In the genomic region with DNA sequence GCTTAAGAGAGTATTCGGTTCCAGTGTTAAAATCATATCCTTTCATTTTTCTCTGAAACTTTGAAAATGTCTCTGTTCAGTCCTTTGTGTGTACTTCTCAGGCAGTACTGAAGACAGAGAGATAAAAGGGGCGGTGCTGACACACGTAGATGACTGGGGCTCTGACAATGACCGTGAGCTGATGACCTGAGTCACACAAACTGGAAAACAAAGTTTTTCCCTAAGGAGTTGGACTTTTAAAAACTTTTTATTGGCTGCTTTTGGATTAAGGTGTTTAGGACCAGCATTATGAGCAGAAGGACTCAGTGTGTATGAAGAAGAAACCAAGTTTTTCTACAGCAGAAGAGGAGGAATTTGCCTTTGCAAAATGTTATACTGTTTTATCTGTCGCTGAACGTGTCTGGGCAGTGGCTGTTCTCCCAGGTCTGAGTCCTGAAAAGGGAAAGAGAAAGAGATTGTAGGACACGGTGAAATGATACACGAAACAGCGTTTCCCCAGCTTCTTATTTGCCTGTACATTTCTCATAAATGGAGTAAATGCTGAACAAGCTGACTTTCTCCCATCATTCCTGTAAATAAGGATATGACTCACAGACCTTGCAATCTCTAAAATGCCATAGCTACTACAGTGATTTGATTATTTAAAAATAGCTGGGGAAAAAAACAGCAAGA, we compare ENCODE assay signal across 8 cellular contexts. TPM values are rescaled to one million over a fixed set of nuclear protein-coding genes. Genes with fewer than 3 reads are reported as not detected.
DNase-seq lines count a peak whose midpoint lies in the region; ATAC-seq, FAIRE-seq and TF ChIP-seq lines count a peak whose summit lies in the region.

No MANE protein-coding gene starts in this region.

- intact Hi-C loops in left colon (cut with DNase I, micrococcal nuclease): no loop called here

- peaks cover 2% of the 10 kb centered on the region for H3K36me3 Mint-ChIP-seq in astrocyte (ENCODE audit: low read depth, unreplicated experiment)

- TF ChIP-seq CTCF in astrocyte (IDR thresholded peaks at IDR 0.05; ENCODE audit: insufficient read depth, low read depth, low read length): no peak
- TF ChIP-seq CTCF in tibial nerve (IDR thresholded peaks at IDR 0.05): no peak

- H4K20me1 ChIP-seq in astrocyte (ENCODE audit: insufficient read depth, low read length): no peaks in the 10 kb centered on the region

- H3K4me3 Mint-ChIP-seq in astrocyte (ENCODE audit: unreplicated experiment): peak overlapping the region; percentile 36

- TF ChIP-seq EP300 in tibial nerve (IDR thresholded peaks at IDR 0.05): peak in 1 of 2 donors; percentile 72

- H3K36me3 ChIP-seq in astrocyte (ENCODE audit: insufficient read depth, low read length) (no peaks in the 10 kb centered on the region), tibial nerve (no peaks in the 10 kb centered on the region)

- H3K4me3 ChIP-seq in astrocyte (ENCODE audit: insufficient read depth, low read depth, low read length) (peak overlapping the region; percentile 64), tibial nerve (peak overlapping the region; percentile 10 to 31 (median 18))

- DNase-seq in Daoy (ENCODE audit: low read depth): peak; percentile 85
- peak; percentile 94 for DNase-seq in astrocyte (ENCODE audit: low read depth)
- DNase-seq in left colon: no peak
- DNase-seq in tibial nerve (ENCODE audit: low spot score in 2 of 2): no peak
- no peak for DNase-seq in midbrain (lab: John Stamatoyannopoulos, UW)
- DNase-seq in activated CD8-positive, alpha-beta memory T cell treated with anti-CD3 and anti-CD28 coated beads, Interleukin-2, amount 50 U/mL, for 48 hours: no peak

- H3K4me2 ChIP-seq in astrocyte (ENCODE audit: low read length): peak overlapping the region; percentile 92

- no peaks in the 10 kb centered on the region for H3K9me3 Mint-ChIP-seq in astrocyte (ENCODE audit: unreplicated experiment)

- peak; percentile 67 for FAIRE-seq in astrocyte (lab: Jason Lieb, UNC)

- H3K79me2 ChIP-seq in astrocyte (ENCODE audit: insufficient read depth, low read length): peaks cover 4% of the 10 kb centered on the region

- peaks cover 26% of the 10 kb centered on the region for H3K4me1 ChIP-seq in astrocyte (ENCODE audit: insufficient read depth, low read length)
- H3K4me1 ChIP-seq in tibial nerve: peaks cover 0 to 30% (median 6%) of the 10 kb centered on the region in 4 donors

- H3K27ac Mint-ChIP-seq in astrocyte (ENCODE audit: unreplicated experiment): peak overlapping the region; percentile 100

- TF ChIP-seq POLR2A in tibial nerve (IDR thresholded peaks at IDR 0.05): peak in 1 of 2 donors; percentile 10

- H3K9me3 ChIP-seq in astrocyte (ENCODE audit: insufficient read depth, low read depth, low read length): no peaks in the 10 kb centered on the region
- no peaks in the 10 kb centered on the region for H3K9me3 ChIP-seq in tibial nerve

- H3K27ac ChIP-seq in astrocyte (ENCODE audit: low read depth, low read length) (peak overlapping the region; percentile 100), tibial nerve (peak overlapping the region in 3 of 4 donors; percentile 62 to 84 (median 84))

- H3K9ac ChIP-seq in astrocyte (ENCODE audit: low read length): peak overlapping the region; percentile 96

- ATAC-seq in HG03045 (IDR thresholded peaks at IDR 0.05; ENCODE audit: unreplicated experiment) (peak; percentile 60), left colon (peak; percentile 75), HG03457 (IDR thresholded peaks at IDR 0.05; ENCODE audit: unreplicated experiment) (no peak)

- H3K4me1 Mint-ChIP-seq in astrocyte (ENCODE audit: low read depth, unreplicated experiment): peaks cover 42% of the 10 kb centered on the region

- H3K27me3 ChIP-seq in astrocyte (ENCODE audit: insufficient read depth, low read length) (no peaks in the 10 kb centered on the region), tibial nerve (no peaks in the 10 kb centered on the region)

- 21 to 25% methylated on average over 9 of the region's 9 CpGs for whole genome bisulfite sequencing in tibial nerve, 2 donors

- H3K27me3 Mint-ChIP-seq in astrocyte (ENCODE audit: low read depth, unreplicated experiment): no peaks in the 10 kb centered on the region

- peak overlapping the region; percentile 12 for H2AFZ ChIP-seq in astrocyte (ENCODE audit: low read depth, low read length)

RNA-seq across cellular contexts. Expression of gene MAP3K7CL, which starts 51.5 kb away (rescaled TPM):
- total RNA-seq in Daoy (2014; rRNA removed; shearing (Covaris generic)): 22.6 and 35.8 TPM in 2 replicates
- total RNA-seq in astrocyte (67.3 and 75.2 TPM in 2 replicates), left colon (1 to 10 TPM; 4.0 to 4.4 TPM), tibial nerve (1 to 10 TPM; 2.8 to 9.2 (median 5.4) TPM)

Comparison
In these comparisons a context has a peak if more than half of its experiments do, and no peak if none do; other contexts are left out.
1. DNase-seq: peak in Daoy (single experiment) and astrocyte (single experiment); none in left colon (0 of 2), tibial nerve (0 of 2), midbrain (single experiment) and activated CD8-positive, alpha-beta memory T cell treated with anti-CD3 and anti-CD28 coated beads, Interleukin-2, amount 50 U/mL, for 48 hours (single experiment).